12 cellular contexts compared by ENCODE assay signal in genomic region chr14:61780125-61780524, GRCh38. TPM values are rescaled to one million over a fixed set of nuclear protein-coding genes. Genes with fewer than 3 reads are reported as not detected.
DNase-seq lines count a peak whose midpoint lies in the region; ATAC-seq, FAIRE-seq and TF ChIP-seq lines count a peak whose summit lies in the region.
"Had no signal": no experiment of that assay in that cellular context is flagged by ENCODE, and none has a peak within 500 bp of the region (broad histone marks: within the 10 kb centered on the region; RNA-seq: fewer than 3 reads in every experiment).

No MANE protein-coding gene starts in this region.

- peak overlapping the region; percentile 89 for H3K27ac Mint-ChIP-seq in activated naive CD8-positive, alpha-beta T cell treated with anti-CD3 and anti-CD28 coated beads for 36 hours

- H3K27me3 ChIP-seq in pancreas: no peaks in the 10 kb centered on the region
- H3K27me3 ChIP-seq: esophagus muscularis mucosa had no signal

- no peaks in the 10 kb centered on the region for H3K4me1 ChIP-seq in pancreas
- H3K4me1 ChIP-seq: esophagus muscularis mucosa, psoas muscle had no signal

- H3K9me3 Mint-ChIP-seq in activated naive CD8-positive, alpha-beta T cell treated with anti-CD3 and anti-CD28 coated beads for 36 hours: no peaks in the 10 kb centered on the region

- no peak for DNase-seq in activated naive CD8-positive, alpha-beta T cell treated with anti-CD3 and anti-CD28 coated beads for 36 hours
- no peak for DNase-seq in NOMO-1 (lab: John Stamatoyannopoulos, UW; ENCODE audit: unreplicated experiment in 2 of 2)
- DNase-seq in pancreas: no peak
- DNase-seq in DMS 273 (lab: John Stamatoyannopoulos, UW; ENCODE audit: unreplicated experiment): no peak
- DNase-seq: caudate nucleus, mesendoderm, psoas muscle had no signal

- H3K27me3 Mint-ChIP-seq in activated naive CD8-positive, alpha-beta T cell treated with anti-CD3 and anti-CD28 coated beads for 36 hours: no peaks in the 10 kb centered on the region

- H3K9me3 ChIP-seq in pancreas: no peaks in the 10 kb centered on the region
- H3K9me3 ChIP-seq: esophagus muscularis mucosa, psoas muscle had no signal

- ATAC-seq in GM18498 (IDR thresholded peaks at IDR 0.05; ENCODE audit: unreplicated experiment) (peak; percentile 80), GM19438 (IDR thresholded peaks at IDR 0.05; ENCODE audit: low read depth, unreplicated experiment) (peak; percentile 92), HG03097 (IDR thresholded peaks at IDR 0.05; ENCODE audit: low FRiP score, unreplicated experiment) (peak; percentile 67), pancreas (no peak)
- ATAC-seq: psoas muscle had no signal

- intact Hi-C loops in pancreas (cut with DNase I): no loop called here

- WGBS in pancreas, 2 donors: 47 to 65% methylated on average over 3 of the region's 3 CpGs

- H3K27ac ChIP-seq in pancreas: no peak overlapping the region
- H3K27ac ChIP-seq: esophagus muscularis mucosa, psoas muscle had no signal

- H3K4me3 ChIP-seq in pancreas: no peak overlapping the region
- H3K4me3 ChIP-seq: esophagus muscularis mucosa, psoas muscle had no signal

- peaks cover 0 to 9% (median 7%) of the 10 kb centered on the region in 3 donors for H3K36me3 ChIP-seq in pancreas

- FAIRE-seq in pancreas (lab: Jason Lieb, UNC): no peak
- FAIRE-seq: H1 had no signal

- TF ChIP-seq CTCF in pancreas (IDR thresholded peaks at IDR 0.05): no peak

- peaks cover 55% of the 10 kb centered on the region for H3K36me3 Mint-ChIP-seq in activated naive CD8-positive, alpha-beta T cell treated with anti-CD3 and anti-CD28 coated beads for 36 hours

- H3K4me3 Mint-ChIP-seq in activated naive CD8-positive, alpha-beta T cell treated with anti-CD3 and anti-CD28 coated beads for 36 hours: no peak overlapping the region

- H3K4me1 Mint-ChIP-seq in activated naive CD8-positive, alpha-beta T cell treated with anti-CD3 and anti-CD28 coated beads for 36 hours: peaks cover 31% of the 10 kb centered on the region

RNA-seq across cellular contexts. Expression of gene SNAPC1, which starts 17.9 kb away (rescaled TPM):
- 10 to 100 TPM in 1 of 2 experiments, 1 to 10 TPM in 1; 9.2 to 10.2 TPM for total RNA-seq in activated naive CD8-positive, alpha-beta T cell treated with anti-CD3 and anti-CD28 coated beads for 36 hours
- 1 to 10 TPM in 5 of 6 donors, under 1 TPM in 1; 0.87 to 2.7 (median 1.4) TPM for total RNA-seq in pancreas
- 1 to 10 TPM; 2.0 to 2.7 TPM for polyA plus RNA-seq in pancreas

RNA-seq across cellular contexts. Expression of gene SYT16, which starts 32.4 kb away (rescaled TPM):
- under 1 TPM in 1 of 2 experiments, not detected in 1; 0.14 TPM for total RNA-seq in activated naive CD8-positive, alpha-beta T cell treated with anti-CD3 and anti-CD28 coated beads for 36 hours
- total RNA-seq in pancreas: 10 to 100 TPM in 1 of 6 donors, 1 to 10 TPM in 5; 1.0 to 10.2 (median 4.3) TPM
- polyA plus RNA-seq in pancreas: 10 to 100 TPM in 1 of 2 donors, 1 to 10 TPM in 1; 2.2 to 13.6 TPM
- total RNA-seq: psoas muscle had no signal

Comparison
In these comparisons a context has a peak if more than half of its experiments do, and no peak if none do; other contexts are left out.
1. ATAC-seq: peak in GM18498 (single experiment), GM19438 (single experiment) and HG03097 (single experiment); none in pancreas (0 of 4).